In the genomic region with DNA sequence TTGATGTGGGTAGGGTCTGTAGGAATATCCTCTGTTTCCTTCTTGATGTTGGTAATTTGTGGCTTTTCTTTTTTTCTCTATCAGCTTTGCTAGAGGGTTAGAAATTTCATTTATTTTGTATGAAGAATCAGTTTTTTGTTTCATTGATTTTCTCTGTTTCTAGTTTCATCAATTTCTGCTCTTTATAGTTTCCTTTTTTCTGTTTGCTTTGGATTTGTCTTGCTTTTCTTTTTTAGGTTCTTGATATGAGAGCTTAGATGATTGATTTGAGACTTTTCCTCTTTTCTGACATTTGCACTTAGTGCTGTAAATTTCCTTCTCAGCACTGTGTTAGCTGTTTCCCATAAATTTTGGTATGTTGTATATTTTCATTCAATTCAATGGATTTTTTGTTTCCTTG, we compare ENCODE assay signal across 32 cellular contexts.
"Had no signal": no experiment of that assay in that cellular context is flagged by ENCODE, and none has a peak within 500 bp of the region (broad histone marks: within the 10 kb centered on the region; RNA-seq: fewer than 3 reads in every experiment).

No MANE protein-coding gene starts in this region.

- H3K27me3 ChIP-seq: adrenal gland, ascending aorta, body of pancreas, brain microvascular endothelial cell, breast epithelium had no signal

- H3K4me3 ChIP-seq: adrenal gland, ascending aorta, body of pancreas, breast epithelium, cardiac muscle cell had no signal

- DNase-seq: activated effector memory CD4-positive, alpha-beta T cell treated with anti-CD3 and anti-CD28 coated beads, Interleukin-2, amount 50 U/mL, for 16 hours; activated effector memory CD4-positive, alpha-beta T cell treated with Interleukin-2 at 50 U/mL for 16 hours; activated gamma-delta T cell; activated gamma-delta T cell treated with Interleukin-2 at 50 U/mL for 16 hours; activated naive CD4-positive, alpha-beta T cell; activated naive CD4-positive, alpha-beta T cell treated with anti-CD3 and anti-CD28 coated beads for 36 hours; activated naive CD4-positive, alpha-beta T cell treated with anti-CD3 and anti-CD28 coated beads, Interleukin-2, amount 10 ng/mL, durations not matched to agents 7 days and 5 days; activated naive CD4-positive, alpha-beta T cell treated with anti-CD3 and anti-CD28 coated beads, Interleukin-2, amount 50 U/mL, for 16 hours; activated naive CD4-positive, alpha-beta T cell treated with Interleukin-2 at 50 U/mL for 16 hours; activated naive CD8-positive, alpha-beta T cell treated with anti-CD3 and anti-CD28 coated beads for 36 hours; activated naive CD8-positive, alpha-beta T cell treated with anti-CD3 and anti-CD28 coated beads, Interleukin-2, amount 10 ng/mL, durations not matched to agents 7 days and 5 days; activated naive CD8-positive, alpha-beta T cell treated with anti-CD3 and anti-CD28 coated beads, Interleukin-2, amount 50 U/mL, for 24 hours; activated T-cell treated with anti-CD3 and anti-CD28 coated beads, Interleukin-2, amount 50 U/mL, for 24 hours; activated T-cell treated with anti-CD3 and anti-CD28 coated beads, Interleukin-2, amount 50 U/mL, for 4 hours; activated T-cell treated with anti-CD3 and anti-CD28 coated beads, Interleukin-2, amount 50 U/mL, for 48 hours; activated T-cell treated with anti-CD3 and anti-CD28 coated beads, Interleukin-2, amount 50 U/mL, for 72 hours; adrenal gland; amniotic stem cell; amygdala; anterior cingulate cortex; aorta; body of pancreas; brain microvascular endothelial cell; central memory CD4-positive, alpha-beta T cell; cerebellar nuclear complex had no signal

- H3K36me3 ChIP-seq: adrenal gland, ascending aorta, brain microvascular endothelial cell, breast epithelium, cardiac muscle cell had no signal

- H3K4me1 ChIP-seq: ascending aorta, body of pancreas, breast epithelium had no signal

- H3K27ac ChIP-seq: adrenal gland, ascending aorta, body of pancreas, brain microvascular endothelial cell, breast epithelium, cardiac muscle cell had no signal

- ATAC-seq: activated naive CD4-positive, alpha-beta T cell treated with anti-CD3 and anti-CD28 coated beads, Interleukin-2, amount 50 U/mL, for 72 hours; activated naive CD8-positive, alpha-beta T cell treated with anti-CD3 and anti-CD28 coated beads, Interleukin-2, amount 50 U/mL, for 24 hours; activated T-cell treated with anti-CD3 and anti-CD28 coated beads, Interleukin-2, amount 50 U/mL, for 4 hours; activated T-cell treated with anti-CD3 and anti-CD28 coated beads, Interleukin-2, amount 50 U/mL, for 72 hours; activated T-helper 17 cell treated with anti-CD3 and anti-CD28 coated beads, Interleukin-2, amount 50 U/mL, for 72 hours; body of pancreas had no signal

- H3K9me3 ChIP-seq: adrenal gland, ascending aorta, body of pancreas, breast epithelium had no signal

- FAIRE-seq: astrocyte, bronchial epithelial cell had no signal
